8 cellular contexts compared by ENCODE assay signal in the genomic region with DNA sequence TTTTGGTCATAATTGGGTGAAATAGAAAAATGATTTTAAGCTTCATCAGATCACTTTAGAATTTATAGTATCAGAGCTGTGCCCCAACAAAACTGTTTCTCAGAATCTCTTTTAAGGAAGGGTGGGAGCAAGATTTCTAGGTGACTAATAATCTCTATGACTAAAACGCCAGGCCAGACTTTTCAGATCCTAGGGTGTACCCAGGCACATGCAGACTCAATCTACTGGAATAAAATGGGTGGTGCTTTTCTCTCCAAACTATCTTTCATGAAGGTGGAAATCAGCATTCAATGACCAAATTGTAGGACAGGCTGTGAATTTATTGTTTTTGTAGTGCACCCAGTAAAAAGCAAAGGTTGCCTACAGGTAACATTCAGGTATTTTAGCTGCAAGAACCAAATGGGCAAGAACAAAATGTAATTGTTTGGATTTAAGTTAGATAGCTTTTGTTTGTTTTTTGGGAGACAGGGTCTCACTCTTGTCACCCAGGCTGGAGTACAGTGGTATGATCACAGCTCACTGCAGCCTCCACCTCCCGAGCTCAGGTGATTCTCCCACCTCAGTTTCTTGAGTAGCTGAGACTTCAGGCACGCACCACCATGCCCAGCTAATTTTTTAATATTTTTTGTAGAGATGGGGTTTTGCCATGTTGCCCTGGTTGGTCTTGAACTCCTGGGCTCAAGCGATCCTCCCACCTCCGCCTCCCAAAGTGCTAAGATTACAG. TPM values are rescaled to one million over a fixed set of nuclear protein-coding genes. Genes with fewer than 3 reads are reported as not detected.
DNase-seq lines count a peak whose midpoint lies in the region; ATAC-seq and TF ChIP-seq lines count a peak whose summit lies in the region.

No MANE protein-coding gene starts in this region.

- ATAC-seq in HG02642 (IDR thresholded peaks at IDR 0.05; ENCODE audit: poor library complexity, unreplicated experiment), result no peak
- no peak for ATAC-seq in GM19328 (IDR thresholded peaks at IDR 0.05; ENCODE audit: unreplicated experiment)
- ATAC-seq in HG03521 (IDR thresholded peaks at IDR 0.05; ENCODE audit: unreplicated experiment), result no peak
- no peak for ATAC-seq in HG02610 (IDR thresholded peaks at IDR 0.05; ENCODE audit: unreplicated experiment)

- H3K4me1 ChIP-seq in SJCRH30 (peaks cover 3% of the 10 kb centered on the region; the same call in 1 of the 2 replicates), rectal smooth muscle tissue (ENCODE audit: control insufficient read depth, insufficient read depth, low read length) (peaks cover 18% of the 10 kb centered on the region)

- no peaks in the 10 kb centered on the region for H3K9me3 ChIP-seq in SJCRH30 (replicated peaks)

- TF ChIP-seq CTCF in GM12865 (IDR thresholded peaks at IDR 0.05; ENCODE audit: insufficient read depth, low read depth, low read length, missing control alignments), result no peak

- H3K4me3 ChIP-seq in GM12865 (ENCODE audit: low read depth, low read length), result peak overlapping the region; percentile 91
- peak overlapping the region; percentile 76 for H3K4me3 ChIP-seq in SJCRH30
- H3K4me3 ChIP-seq in rectal smooth muscle tissue (ENCODE audit: low read length), result peak overlapping the region; percentile 67

- H3K36me3 ChIP-seq in SJCRH30 (peaks cover 7% of the 10 kb centered on the region; the same call in 1 of the 2 replicates), rectal smooth muscle tissue (ENCODE audit: control insufficient read depth, insufficient read depth, low read length) (peaks cover 3% of the 10 kb centered on the region)

- peak overlapping the region; percentile 87; the same call in 1 of the 2 replicates for H3K27ac ChIP-seq in SJCRH30
- peak overlapping the region; percentile 94 for H3K27ac ChIP-seq in rectal smooth muscle tissue (ENCODE audit: low read depth, low read length)

- no peak for TF ChIP-seq POLR2A in erythroblast (IDR thresholded peaks at IDR 0.05; ENCODE audit: low read length)

- DNase-seq in GM12865 (ENCODE audit: low read depth) (no peak), SJCRH30 (no peak), erythroblast (lab: John Stamatoyannopoulos, UW) (peak; percentile 51 to 73)

- H3K27me3 ChIP-seq in SJCRH30, result no peaks in the 10 kb centered on the region
- H3K27me3 ChIP-seq in rectal smooth muscle tissue (ENCODE audit: control insufficient read depth, insufficient read depth, low read length), result no peaks in the 10 kb centered on the region

- peak overlapping the region; percentile 58 for H3K9ac ChIP-seq in rectal smooth muscle tissue (ENCODE audit: low read length)

RNA-seq across cellular contexts. Expression of a gene that starts 49.5 kb away (rescaled TPM):
- 138 and 161 TPM in 2 replicates for total RNA-seq in SJCRH30 (2014; rRNA removed; shearing (Covaris generic))

Comparison
In these comparisons a context has a peak if more than half of its experiments do, and no peak if none do; other contexts are left out.
1. DNase-seq: peak in erythroblast (2 of 2); none in GM12865 (single experiment) and SJCRH30 (0 of 2).
2. Peak in every context shown above with its lines, with median percentiles within 50 percentile points of each other: H3K4me3 ChIP-seq.